Comparison of ENCODE assay signal across 1 cellular context in genomic region chr6:167735498-167736201, GRCh38.
TF ChIP-seq lines count a peak whose summit lies in the region.

No MANE protein-coding gene starts in this region.

TF ChIP-seq in HepG2, 621 proteins besides CTCF, POLR2A, EP300 and RAD21 (continued from another document):
- TF ChIP-seq ZFAT (CRISPR knock-in tag; conservative IDR thresholded peaks at IDR 0.05) (no peak), ZNF234 (CRISPR knock-in tag; conservative IDR thresholded peaks at IDR 0.05) (0 out of 2 replicates have a peak, but pooled peaks have one; percentile 85), SRSF1 (optimal IDR thresholded peaks at IDR 0.05; ENCODE audit: low read depth, low read length) (peak; percentile 30), KDM5B (CRISPR knock-in tag; IDR thresholded peaks at IDR 0.05; ENCODE audit: borderline replicate concordance) (peak; percentile 75; the same call in 1 of the 2 replicates), MEIS1 (CRISPR knock-in tag; IDR thresholded peaks at IDR 0.05; ENCODE audit: borderline replicate concordance) (peak; percentile 87), EEA1 (CRISPR knock-in tag; IDR thresholded peaks at IDR 0.05; ENCODE audit: borderline replicate concordance) (peak; percentile 69; the same call in 1 of the 2 replicates), ZNF616 (CRISPR knock-in tag; IDR thresholded peaks at IDR 0.05; ENCODE audit: low read depth) (0 out of 2 replicates have a peak, but pooled peaks have one; percentile 44), TCF7 (IDR thresholded peaks at IDR 0.05; ENCODE audit: low read depth) (peak; percentile 95), YY1 (IDR thresholded peaks at IDR 0.05; ENCODE audit: insufficient read depth, insufficient replicate concordance, low read depth, low read length) (peak; percentile 68), ZNF33B (CRISPR knock-in tag; IDR thresholded peaks at IDR 0.05) (no peak), ZNF816 (CRISPR knock-in tag; IDR thresholded peaks at IDR 0.05; ENCODE audit: borderline replicate concordance) (no peak)
- TF ChIP-seq, protein P1, sequence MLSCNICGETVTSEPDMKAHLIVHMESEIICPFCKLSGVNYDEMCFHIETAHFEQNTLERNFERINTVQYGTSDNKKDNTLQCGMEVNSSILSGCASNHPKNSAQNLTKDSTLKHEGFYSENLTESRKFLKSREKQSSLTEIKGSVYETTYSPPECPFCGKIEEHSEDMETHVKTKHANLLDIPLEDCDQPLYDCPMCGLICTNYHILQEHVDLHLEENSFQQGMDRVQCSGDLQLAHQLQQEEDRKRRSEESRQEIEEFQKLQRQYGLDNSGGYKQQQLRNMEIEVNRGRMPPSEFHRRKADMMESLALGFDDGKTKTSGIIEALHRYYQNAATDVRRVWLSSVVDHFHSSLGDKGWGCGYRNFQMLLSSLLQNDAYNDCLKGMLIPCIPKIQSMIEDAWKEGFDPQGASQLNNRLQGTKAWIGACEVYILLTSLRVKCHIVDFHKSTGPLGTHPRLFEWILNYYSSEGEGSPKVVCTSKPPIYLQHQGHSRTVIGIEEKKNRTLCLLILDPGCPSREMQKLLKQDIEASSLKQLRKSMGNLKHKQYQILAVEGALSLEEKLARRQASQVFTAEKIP (CRISPR knock-in tag; IDR thresholded peaks at IDR 0.05; ENCODE audit: borderline replicate concordance) = no peak
- TF ChIP-seq, protein P2, sequence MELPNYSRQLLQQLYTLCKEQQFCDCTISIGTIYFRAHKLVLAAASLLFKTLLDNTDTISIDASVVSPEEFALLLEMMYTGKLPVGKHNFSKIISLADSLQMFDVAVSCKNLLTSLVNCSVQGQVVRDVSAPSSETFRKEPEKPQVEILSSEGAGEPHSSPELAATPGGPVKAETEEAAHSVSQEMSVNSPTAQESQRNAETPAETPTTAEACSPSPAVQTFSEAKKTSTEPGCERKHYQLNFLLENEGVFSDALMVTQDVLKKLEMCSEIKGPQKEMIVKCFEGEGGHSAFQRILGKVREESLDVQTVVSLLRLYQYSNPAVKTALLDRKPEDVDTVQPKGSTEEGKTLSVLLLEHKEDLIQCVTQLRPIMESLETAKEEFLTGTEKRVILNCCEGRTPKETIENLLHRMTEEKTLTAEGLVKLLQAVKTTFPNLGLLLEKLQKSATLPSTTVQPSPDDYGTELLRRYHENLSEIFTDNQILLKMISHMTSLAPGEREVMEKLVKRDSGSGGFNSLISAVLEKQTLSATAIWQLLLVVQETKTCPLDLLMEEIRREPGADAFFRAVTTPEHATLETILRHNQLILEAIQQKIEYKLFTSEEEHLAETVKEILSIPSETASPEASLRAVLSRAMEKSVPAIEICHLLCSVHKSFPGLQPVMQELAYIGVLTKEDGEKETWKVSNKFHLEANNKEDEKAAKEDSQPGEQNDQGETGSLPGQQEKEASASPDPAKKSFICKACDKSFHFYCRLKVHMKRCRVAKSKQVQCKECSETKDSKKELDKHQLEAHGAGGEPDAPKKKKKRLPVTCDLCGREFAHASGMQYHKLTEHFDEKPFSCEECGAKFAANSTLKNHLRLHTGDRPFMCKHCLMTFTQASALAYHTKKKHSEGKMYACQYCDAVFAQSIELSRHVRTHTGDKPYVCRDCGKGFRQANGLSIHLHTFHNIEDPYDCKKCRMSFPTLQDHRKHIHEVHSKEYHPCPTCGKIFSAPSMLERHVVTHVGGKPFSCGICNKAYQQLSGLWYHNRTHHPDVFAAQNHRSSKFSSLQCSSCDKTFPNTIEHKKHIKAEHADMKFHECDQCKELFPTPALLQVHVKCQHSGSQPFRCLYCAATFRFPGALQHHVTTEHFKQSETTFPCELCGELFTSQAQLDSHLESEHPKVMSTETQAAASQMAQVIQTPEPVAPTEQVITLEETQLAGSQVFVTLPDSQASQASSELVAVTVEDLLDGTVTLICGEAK (IDR thresholded peaks at IDR 0.05) = no peak
- TF ChIP-seq, protein P2 (CRISPR knock-in tag; IDR thresholded peaks at IDR 0.05) = peak; percentile 48; the same call in 1 of the 2 replicates
